Comparison of ENCODE assay signal across 1 cellular context in the genomic region with DNA sequence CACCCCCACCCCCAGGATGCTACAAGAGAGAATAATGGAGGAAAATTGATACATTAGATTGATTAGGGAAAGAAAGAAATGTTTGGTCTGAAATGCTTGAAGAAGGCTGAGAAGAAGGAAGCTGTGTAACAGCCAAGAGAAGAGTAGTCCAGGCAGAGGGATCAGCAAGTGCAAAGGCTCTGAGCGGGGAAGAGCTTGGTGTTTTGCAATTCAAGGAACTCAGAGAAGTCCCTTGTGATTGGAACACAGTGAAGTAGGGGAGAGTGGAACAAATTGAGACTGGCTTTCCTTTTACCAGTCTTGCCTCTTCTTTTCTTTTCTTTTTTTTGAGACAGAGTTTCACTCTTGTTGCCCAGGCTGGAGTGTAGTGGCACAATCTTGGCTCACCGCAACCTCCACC.
TF ChIP-seq lines count a peak whose summit lies in the region.

No MANE protein-coding gene starts in this region.

TF ChIP-seq in H1, 55 proteins besides CTCF, POLR2A, EP300 and RAD21:
- TF ChIP-seq SP4 (IDR thresholded peaks at IDR 0.05; ENCODE audit: low read length) (no peak), SIRT6 (IDR thresholded peaks at IDR 0.05; ENCODE audit: low read length) (no peak), MAFK (IDR thresholded peaks at IDR 0.05; ENCODE audit: low read depth, low read length) (no peak), SP2 (IDR thresholded peaks at IDR 0.05; ENCODE audit: low read length) (no peak), TAF7 (optimal IDR thresholded peaks at IDR 0.05; ENCODE audit: borderline replicate concordance, low read depth, low read length) (no peak), CHD1 (IDR thresholded peaks at IDR 0.05; ENCODE audit: low read depth, low read length) (no peak), TEAD4 (IDR thresholded peaks at IDR 0.05; ENCODE audit: low read depth, low read length) (no peak), CTBP2 (IDR thresholded peaks at IDR 0.05; ENCODE audit: borderline replicate concordance, insufficient read depth, insufficient read length, low read length) (no peak), NRF1 (IDR thresholded peaks at IDR 0.05; ENCODE audit: low read depth, low read length) (no peak), SIN3A (conservative IDR thresholded peaks at IDR 0.05 in 1 of 2, IDR thresholded peaks at IDR 0.05 in 1 of 2; ENCODE audit: low read depth in 1 of 2, low read length in 2 of 2) (no peak)
TF ChIP-seq in H1: peak in this region for 0.
